Comparison of ENCODE assay signal across 14 cellular contexts in genomic region chr10:22333167-22333566, GRCh38. TPM values are rescaled to one million over a fixed set of nuclear protein-coding genes. Genes with fewer than 3 reads are reported as not detected.
DNase-seq lines count a peak whose midpoint lies in the region; ATAC-seq and TF ChIP-seq lines count a peak whose summit lies in the region.
"Had no signal": no experiment of that assay in that cellular context is flagged by ENCODE, and none has a peak within 500 bp of the region (broad histone marks: within the 10 kb centered on the region; RNA-seq: fewer than 3 reads in every experiment).

No MANE protein-coding gene starts in this region.

- no peaks in the 10 kb centered on the region for H3K79me2 ChIP-seq in smooth muscle cell (ENCODE audit: low read depth)

- CTCF ChIA-PET in activated CD4-positive, alpha-beta T cell treated with anti-CD3 and anti-CD28 coated beads for 36 hours (lab: Charles Lee), result interaction anchor here (1.6 kb wide), 1 partner anchor 14 kb away, joined by 4 read pairs; no protein-coding TSS in a partner anchor

- H3K27me3 Mint-ChIP-seq in activated CD4-positive, alpha-beta T cell treated with anti-CD3 and anti-CD28 coated beads for 36 hours, result peaks cover 29% of the 10 kb centered on the region
- peaks cover 46% of the 10 kb centered on the region for H3K27me3 Mint-ChIP-seq in activated naive CD8-positive, alpha-beta T cell treated with anti-CD3 and anti-CD28 coated beads, Interleukin-2, amount 50 U/mL, for 24 hours

- POLR2A ChIA-PET in activated CD4-positive, alpha-beta T cell treated with anti-CD3 and anti-CD28 coated beads for 36 hours (lab: Charles Lee), result no interaction called here

- H3K27ac Mint-ChIP-seq in activated CD4-positive, alpha-beta T cell treated with anti-CD3 and anti-CD28 coated beads for 36 hours, result peak overlapping the region; percentile 61
- peak overlapping the region; percentile 67 for H3K27ac Mint-ChIP-seq in activated naive CD8-positive, alpha-beta T cell treated with anti-CD3 and anti-CD28 coated beads, Interleukin-2, amount 50 U/mL, for 24 hours

- no peaks in the 10 kb centered on the region for H3K9me3 ChIP-seq in smooth muscle cell (replicated peaks; ENCODE audit: low read depth)
- no peaks in the 10 kb centered on the region for H3K9me3 ChIP-seq in HAP-1

- ATAC-seq in activated CD4-positive, alpha-beta T cell treated with anti-CD3 and anti-CD28 coated beads for 36 hours, result no peak
- no peak for ATAC-seq in activated naive CD8-positive, alpha-beta T cell treated with anti-CD3 and anti-CD28 coated beads, Interleukin-2, amount 50 U/mL, for 24 hours
- ATAC-seq in GM21619 (IDR thresholded peaks at IDR 0.05; ENCODE audit: unreplicated experiment), result no peak

- peaks cover 4% of the 10 kb centered on the region for H3K9me3 Mint-ChIP-seq in activated CD4-positive, alpha-beta T cell treated with anti-CD3 and anti-CD28 coated beads for 36 hours (ENCODE audit: low read depth)
- no peaks in the 10 kb centered on the region for H3K9me3 Mint-ChIP-seq in activated naive CD8-positive, alpha-beta T cell treated with anti-CD3 and anti-CD28 coated beads, Interleukin-2, amount 50 U/mL, for 24 hours

- no peak overlapping the region for H3K4me3 ChIP-seq in smooth muscle cell
- H3K4me3 ChIP-seq in HAP-1, result no peak overlapping the region
- H3K4me3 ChIP-seq: SJSA1 had no signal

- peak overlapping the region; percentile 88 for H3K4me2 ChIP-seq in smooth muscle cell

- H3K27me3 ChIP-seq in smooth muscle cell (ENCODE audit: low read depth), result peaks cover 88% of the 10 kb centered on the region
- peaks cover 17% of the 10 kb centered on the region for H3K27me3 ChIP-seq in HAP-1 (ENCODE audit: low read depth)

- H3K36me3 ChIP-seq in smooth muscle cell (ENCODE audit: low read depth) (peaks cover 9% of the 10 kb centered on the region), HAP-1 (replicated peaks) (peaks cover 21% of the 10 kb centered on the region)

- intact Hi-C loops in activated CD4-positive, alpha-beta T cell treated with anti-CD3 and anti-CD28 coated beads for 36 hours (cut with DNase I, micrococcal nuclease), result loop anchor here (1.0 to 2.0 kb wide), 2 partner anchors 8 to 16 kb away; partner anchors contain the start of gene COMMD3 (in 1 of the 2)

- H2AFZ ChIP-seq in smooth muscle cell (ENCODE audit: low read depth), result no peak overlapping the region

- H3K4me3 Mint-ChIP-seq in activated CD4-positive, alpha-beta T cell treated with anti-CD3 and anti-CD28 coated beads for 36 hours, result peak overlapping the region; percentile 60
- H3K4me3 Mint-ChIP-seq in activated naive CD8-positive, alpha-beta T cell treated with anti-CD3 and anti-CD28 coated beads, Interleukin-2, amount 50 U/mL, for 24 hours, result peak overlapping the region; percentile 69

- no peaks in the 10 kb centered on the region for H3F3A ChIP-seq in smooth muscle cell (ENCODE audit: low read depth)

- DNase-seq in activated CD4-positive, alpha-beta T cell treated with anti-CD3 and anti-CD28 coated beads for 36 hours, result no peak
- DNase-seq in activated CD4-positive, alpha-beta T cell treated with anti-CD3 and anti-CD28 coated beads for 48 hours, result no peak
- DNase-seq in NAMALWA (ENCODE audit: low spot score) (peak; percentile 46), smooth muscle cell (lab: John Stamatoyannopoulos, UW; ENCODE audit: unreplicated experiment) (no peak), NCI-H2227 treated with DMSO at 0.1 percent for 48 hours (lab: John Stamatoyannopoulos, UW) (no peak), HAP-1 (ENCODE audit: low spot score in 2 of 2) (no peak)
- no peak for DNase-seq in activated naive CD8-positive, alpha-beta T cell treated with anti-CD3 and anti-CD28 coated beads, Interleukin-2, amount 50 U/mL, for 24 hours
- DNase-seq: NCI-H1436, NCI-H69, trophoblast cell had no signal

- H3K9ac ChIP-seq in smooth muscle cell (ENCODE audit: low read depth), result no peak overlapping the region

- WGBS in smooth muscle cell (ENCODE audit: low lambda C conversion rate), result 12% methylated on average over 12 of the region's 12 CpGs

- in situ Hi-C loops in HAP-1 (cut with MboI; ENCODE audit: low sequenced_read_pairs), result no loop called here

- peaks cover 26% of the 10 kb centered on the region for H3K36me3 Mint-ChIP-seq in activated CD4-positive, alpha-beta T cell treated with anti-CD3 and anti-CD28 coated beads for 36 hours (ENCODE audit: low read depth)
- peaks cover 25% of the 10 kb centered on the region for H3K36me3 Mint-ChIP-seq in activated naive CD8-positive, alpha-beta T cell treated with anti-CD3 and anti-CD28 coated beads, Interleukin-2, amount 50 U/mL, for 24 hours (ENCODE audit: low read depth)

- no peak for TF ChIP-seq CTCF in smooth muscle cell (IDR thresholded peaks at IDR 0.05; ENCODE audit: borderline replicate concordance, insufficient read depth, poor library complexity, severe bottlenecking)

- H4K20me1 ChIP-seq in smooth muscle cell (ENCODE audit: low read depth), result peaks cover 5% of the 10 kb centered on the region

- H3K4me1 Mint-ChIP-seq in activated CD4-positive, alpha-beta T cell treated with anti-CD3 and anti-CD28 coated beads for 36 hours, result peaks cover 27% of the 10 kb centered on the region
- H3K4me1 Mint-ChIP-seq in activated naive CD8-positive, alpha-beta T cell treated with anti-CD3 and anti-CD28 coated beads, Interleukin-2, amount 50 U/mL, for 24 hours, result peaks cover 30% of the 10 kb centered on the region

- no peak overlapping the region for H3K27ac ChIP-seq in smooth muscle cell (ENCODE audit: low read depth)
- H3K27ac ChIP-seq: 22Rv1, SJSA1, VCaP had no signal

- peaks cover 3% of the 10 kb centered on the region for H3K4me1 ChIP-seq in smooth muscle cell (ENCODE audit: low read depth)
- H3K4me1 ChIP-seq in HAP-1, result peaks cover 9% of the 10 kb centered on the region

RNA-seq across cellular contexts. Expression of gene SPAG6, which starts 12.1 kb away (rescaled TPM):
- total RNA-seq in activated CD4-positive, alpha-beta T cell treated with anti-CD3 and anti-CD28 coated beads for 36 hours, result under 1 TPM; 0.09 to 0.11 TPM
- not detected in 2 replicates for total RNA-seq in smooth muscle cell
- 0.61 TPM in 1 of 2 replicates, not detected in the other for polyA plus RNA-seq in smooth muscle cell
- total RNA-seq: SJSA1 had no signal

RNA-seq across cellular contexts. Expression of gene BMI1, which starts 12.3 kb away (rescaled TPM):
- total RNA-seq in activated CD4-positive, alpha-beta T cell treated with anti-CD3 and anti-CD28 coated beads for 36 hours, result 10 to 100 TPM; 52.9 to 55.2 TPM
- 34.5 and 51.1 TPM in 2 replicates for total RNA-seq in smooth muscle cell
- 10.4 and 11.4 TPM in 2 replicates for polyA plus RNA-seq in smooth muscle cell

RNA-seq across cellular contexts. Expression of gene COMMD3, which starts 17.0 kb away (rescaled TPM):
- total RNA-seq in activated CD4-positive, alpha-beta T cell treated with anti-CD3 and anti-CD28 coated beads for 36 hours, result 10 to 100 TPM; 53.8 to 77.1 TPM
- total RNA-seq in smooth muscle cell, result 44.3 and 99.0 TPM in 2 replicates
- polyA plus RNA-seq in smooth muscle cell, result 78.1 and 80.6 TPM in 2 replicates
